In genomic region chr4:112857461-112857860, GRCh38 we compare ENCODE assay signal across 12 cellular contexts.
DNase-seq lines count a peak whose midpoint lies in the region; ATAC-seq, FAIRE-seq and TF ChIP-seq lines count a peak whose summit lies in the region.
"Had no signal": no experiment of that assay in that cellular context is flagged by ENCODE, and none has a peak within 500 bp of the region (broad histone marks: within the 10 kb centered on the region; RNA-seq: fewer than 3 reads in every experiment).

No MANE protein-coding gene starts in this region.

- FAIRE-seq in endothelial cell of umbilical vein (lab: Jason Lieb, UNC): peak; percentile 8

- H3K27me3 ChIP-seq in BJ (ENCODE audit: control insufficient read depth, insufficient read depth, low read length) (no peaks in the 10 kb centered on the region), endothelial cell of umbilical vein (ENCODE audit: control insufficient read depth in 2 of 2, insufficient read depth in 2 of 2, low read length in 2 of 2) (no peaks in the 10 kb centered on the region)

- POLR2A ChIA-PET in BJ (lab: Charles Lee) (no interaction called here), endothelial cell of umbilical vein (lab: Charles Lee) (no interaction called here)

- H3K4me1 ChIP-seq in endothelial cell of umbilical vein (ENCODE audit: control insufficient read depth, extremely low read depth, insufficient read depth, low read length): no peaks in the 10 kb centered on the region

- H3K4me3 ChIP-seq in BJ (ENCODE audit: low read depth, low read length) (no peak overlapping the region), endothelial cell of umbilical vein (replicated peaks in 1 of 3; ENCODE audit: insufficient read depth in 1 of 3, low read depth in 1 of 3, low read length in 3 of 3) (no peak overlapping the region)

- H3K4me2 ChIP-seq in endothelial cell of umbilical vein (ENCODE audit: insufficient read depth, low read length): no peak overlapping the region

- H4K20me1 ChIP-seq in endothelial cell of umbilical vein (replicated peaks; ENCODE audit: control insufficient read depth, extremely low read depth, insufficient read depth, low read length): no peaks in the 10 kb centered on the region

- H3K9me1 ChIP-seq in endothelial cell of umbilical vein (replicated peaks; ENCODE audit: control insufficient read depth, extremely low read depth, insufficient read depth, low read length): no peaks in the 10 kb centered on the region

- no peaks in the 10 kb centered on the region for H3K9me3 ChIP-seq in endothelial cell of umbilical vein (replicated peaks; ENCODE audit: control insufficient read depth, insufficient read depth, low read length)
- H3K9me3 ChIP-seq: neutrophil had no signal

- BruUV-seq in endothelial cell of umbilical vein (replicated peaks; lab: Mats Ljungman, UMichigan): no TSS peak

- H2AFZ ChIP-seq in endothelial cell of umbilical vein (ENCODE audit: low read depth, low read length): no peak overlapping the region

- ATAC-seq in omental fat pad (ENCODE audit: low FRiP score): peak; percentile 92
- no peak for ATAC-seq in HG03439 (IDR thresholded peaks at IDR 0.05; ENCODE audit: unreplicated experiment)
- no peak for ATAC-seq in GM19023 (IDR thresholded peaks at IDR 0.05; ENCODE audit: unreplicated experiment)
- no peak for ATAC-seq in HG03342 (IDR thresholded peaks at IDR 0.05; ENCODE audit: unreplicated experiment)

- CTCF ChIA-PET in BJ (lab: Yijun Ruan, JAX) (no interaction called here), endothelial cell of umbilical vein (lab: Charles Lee) (interaction anchor here (0.6 kb wide), 1 partner anchor 33 kb away, joined by 3 read pairs; no protein-coding TSS in a partner anchor)

- H3K36me3 ChIP-seq in BJ (ENCODE audit: control insufficient read depth, insufficient read depth, low read length) (no peaks in the 10 kb centered on the region), endothelial cell of umbilical vein (ENCODE audit: control insufficient read depth in 2 of 2, extremely low read depth in 1 of 2, insufficient read depth in 2 of 2, low read length in 2 of 2) (no peaks in the 10 kb centered on the region)
- H3K36me3 ChIP-seq: neutrophil had no signal

- no peak for TF ChIP-seq CTCF in BJ (IDR thresholded peaks at IDR 0.05; ENCODE audit: insufficient read depth, low read depth, low read length)
- TF ChIP-seq CTCF in endothelial cell of umbilical vein (IDR thresholded peaks at IDR 0.05; ENCODE audit: extremely low read depth in 1 of 2, insufficient read depth in 1 of 2, low read depth in 1 of 2, low read length in 2 of 2): no peak
- TF ChIP-seq CTCF in omental fat pad (IDR thresholded peaks at IDR 0.05): no peak

- no peak overlapping the region for H3K27ac ChIP-seq in endothelial cell of umbilical vein (ENCODE audit: insufficient read depth, low read depth, low read length)
- H3K27ac ChIP-seq: neutrophil had no signal

- dilution Hi-C loops in endothelial cell of umbilical vein (cut with MboI; ENCODE audit: extremely low pct_ligation_motif_present, low sequenced_read_pairs): no loop called here

- H3K9ac ChIP-seq in endothelial cell of umbilical vein (replicated peaks; ENCODE audit: extremely low read depth, insufficient read depth, low read length): no peak overlapping the region

- intact Hi-C loops in endothelial cell of umbilical vein (cut with micrococcal nuclease): no loop called here

- no peak for TF ChIP-seq POLR2A in endothelial cell of umbilical vein (IDR thresholded peaks at IDR 0.05; ENCODE audit: low read depth, low read length)

- no peaks in the 10 kb centered on the region for H3K79me2 ChIP-seq in endothelial cell of umbilical vein (ENCODE audit: control insufficient read depth, insufficient read depth, low read length)

- peak; percentile 90 for DNase-seq in BJ (ENCODE audit: low read depth)
- peak; percentile 36 for DNase-seq in NCI-H460 (ENCODE audit: extremely low read depth, low read depth)
- peak; percentile 24 for DNase-seq in endothelial cell of umbilical vein (ENCODE audit: low read depth, low spot score)
- no peak for DNase-seq in omental fat pad (ENCODE audit: low spot score)
- no peak for DNase-seq in activated naive CD4-positive, alpha-beta T cell treated with Interleukin-2 at 50 U/mL for 16 hours
- DNase-seq: activated naive CD4-positive, alpha-beta T cell; glutamatergic neuron; NCI-H1930 had no signal

TF ChIP-seq in endothelial cell of umbilical vein, 7 proteins besides CTCF, POLR2A, EP300 and RAD21:
- TF ChIP-seq JUN (IDR thresholded peaks at IDR 0.05; ENCODE audit: borderline replicate concordance, insufficient read depth, insufficient read length, low read depth): peak; percentile 60
- peak; percentile 92 for TF ChIP-seq FOS (IDR thresholded peaks at IDR 0.05; ENCODE audit: borderline replicate concordance, insufficient read depth, low read length)
- no peak for TF ChIP-seq MYC (IDR thresholded peaks at IDR 0.05; ENCODE audit: low read depth, low read length)

Comparison
In these comparisons a context has a peak if more than half of its experiments do, and no peak if none do; other contexts are left out.
1. DNase-seq: peak in BJ (single experiment), NCI-H460 (single experiment) and endothelial cell of umbilical vein (single experiment); none in omental fat pad (single experiment) and activated naive CD4-positive, alpha-beta T cell treated with Interleukin-2 at 50 U/mL for 16 hours (single experiment).